In the genomic region with DNA sequence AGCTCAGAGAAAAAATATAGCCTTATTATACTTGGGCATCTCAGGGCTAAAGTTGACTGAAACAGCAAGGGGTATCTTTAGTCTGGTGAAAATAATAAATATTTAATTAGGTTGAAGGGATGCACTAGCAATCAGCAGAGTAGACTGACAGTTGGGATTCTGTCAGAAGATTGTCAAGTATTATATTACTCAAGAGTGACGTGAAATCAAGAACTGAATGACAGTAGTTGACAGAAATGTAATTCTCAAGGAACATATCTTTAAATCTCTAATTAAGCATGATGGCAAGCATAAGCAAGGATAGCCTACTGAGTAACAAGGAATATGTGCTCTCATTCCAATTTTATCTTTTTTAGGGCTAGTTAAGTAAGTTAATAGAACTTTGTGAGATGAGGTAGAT, we compare ENCODE assay signal across 29 cellular contexts.
"Had no signal": no experiment of that assay in that cellular context is flagged by ENCODE, and none has a peak within 500 bp of the region (broad histone marks: within the 10 kb centered on the region; RNA-seq: fewer than 3 reads in every experiment).

No MANE protein-coding gene starts in this region.

- H3K27me3 ChIP-seq: adrenal gland, ascending aorta, body of pancreas, brain microvascular endothelial cell, breast epithelium, cardiac muscle cell had no signal

- H3K9me3 ChIP-seq: adrenal gland, ascending aorta, body of pancreas, breast epithelium had no signal

- DNase-seq: activated effector memory CD4-positive, alpha-beta T cell treated with anti-CD3 and anti-CD28 coated beads, Interleukin-2, amount 50 U/mL, for 16 hours; activated effector memory CD4-positive, alpha-beta T cell treated with Interleukin-2 at 50 U/mL for 16 hours; activated gamma-delta T cell; activated gamma-delta T cell treated with Interleukin-2 at 50 U/mL for 16 hours; activated naive CD4-positive, alpha-beta T cell; activated naive CD4-positive, alpha-beta T cell treated with anti-CD3 and anti-CD28 coated beads for 36 hours; activated naive CD4-positive, alpha-beta T cell treated with anti-CD3 and anti-CD28 coated beads, Interleukin-2, amount 10 ng/mL, durations not matched to agents 7 days and 5 days; activated naive CD4-positive, alpha-beta T cell treated with anti-CD3 and anti-CD28 coated beads, Interleukin-2, amount 50 U/mL, for 16 hours; activated naive CD4-positive, alpha-beta T cell treated with Interleukin-2 at 50 U/mL for 16 hours; activated naive CD8-positive, alpha-beta T cell treated with anti-CD3 and anti-CD28 coated beads for 36 hours; activated naive CD8-positive, alpha-beta T cell treated with anti-CD3 and anti-CD28 coated beads, Interleukin-2, amount 10 ng/mL, durations not matched to agents 7 days and 5 days; activated naive CD8-positive, alpha-beta T cell treated with anti-CD3 and anti-CD28 coated beads, Interleukin-2, amount 50 U/mL, for 24 hours; activated T-cell treated with anti-CD3 and anti-CD28 coated beads, Interleukin-2, amount 50 U/mL, for 1 hour; activated T-cell treated with anti-CD3 and anti-CD28 coated beads, Interleukin-2, amount 50 U/mL, for 24 hours; activated T-cell treated with anti-CD3 and anti-CD28 coated beads, Interleukin-2, amount 50 U/mL, for 4 hours; activated T-cell treated with anti-CD3 and anti-CD28 coated beads, Interleukin-2, amount 50 U/mL, for 48 hours; activated T-cell treated with anti-CD3 and anti-CD28 coated beads, Interleukin-2, amount 50 U/mL, for 72 hours; adrenal gland; amniotic stem cell; amygdala; anterior cingulate cortex; aorta; body of pancreas; brain microvascular endothelial cell; caudate nucleus; cerebellar nuclear complex had no signal

- H3K4me3 ChIP-seq: adrenal gland, ascending aorta, body of pancreas, breast epithelium, cardiac muscle cell had no signal

- H3K36me3 ChIP-seq: adrenal gland, ascending aorta, brain microvascular endothelial cell, breast epithelium, cardiac muscle cell had no signal

- H3K27ac ChIP-seq: adrenal gland, ascending aorta, body of pancreas, brain microvascular endothelial cell, breast epithelium, cardiac muscle cell had no signal

- H3K4me1 ChIP-seq: adrenal gland, ascending aorta, body of pancreas, breast epithelium had no signal
